In the genomic region with DNA sequence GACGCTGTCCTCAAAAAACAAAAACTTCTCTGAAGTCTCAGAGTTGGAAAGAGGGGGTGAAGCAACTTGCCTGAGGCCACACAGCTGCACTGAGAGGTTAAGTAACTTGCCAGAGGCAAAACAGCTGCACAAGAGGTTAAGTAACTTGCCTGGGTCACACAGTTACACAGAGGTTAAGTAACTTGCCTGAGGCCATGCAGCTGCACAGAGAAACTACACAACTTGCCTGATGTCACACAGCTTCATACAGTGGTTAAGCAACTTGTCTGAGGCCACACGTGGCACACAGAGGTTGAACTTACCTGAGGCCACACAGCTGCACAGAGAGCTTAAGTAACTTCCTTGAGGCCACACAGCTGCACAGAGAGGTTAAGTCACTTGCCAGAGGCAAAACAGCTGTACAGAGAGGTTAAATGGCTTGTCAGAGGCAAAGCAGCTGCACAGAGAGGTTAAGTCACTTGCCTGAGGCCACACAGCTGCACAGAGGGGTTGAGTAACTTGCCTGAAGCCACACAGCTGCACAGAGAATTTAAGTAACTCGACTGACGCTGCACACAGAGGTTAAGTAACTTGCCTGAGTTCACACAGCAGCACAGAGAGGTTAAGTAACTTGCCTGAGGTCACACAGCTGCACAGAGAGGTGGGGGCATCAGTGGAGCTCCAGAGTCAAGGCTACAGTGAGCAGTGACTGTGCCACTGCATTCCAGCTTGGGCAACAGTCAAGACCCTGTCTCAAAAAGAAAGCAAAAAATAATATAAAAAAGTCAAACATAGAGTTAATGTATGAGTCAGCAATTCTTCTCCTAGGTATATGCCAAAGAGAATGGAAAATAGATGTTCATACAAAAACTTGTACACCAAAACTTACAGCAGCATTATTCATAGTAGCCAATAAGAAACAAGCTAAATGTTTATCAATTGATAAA, we compare ENCODE assay signal across 13 cellular contexts. TPM values are rescaled to one million over a fixed set of nuclear protein-coding genes. Genes with fewer than 3 reads are reported as not detected.
DNase-seq lines count a peak whose midpoint lies in the region; ATAC-seq, FAIRE-seq and TF ChIP-seq lines count a peak whose summit lies in the region.
"Had no signal": no experiment of that assay in that cellular context is flagged by ENCODE, and none has a peak within 500 bp of the region (broad histone marks: within the 10 kb centered on the region; RNA-seq: fewer than 3 reads in every experiment).

No MANE protein-coding gene starts in this region.

- H4K5ac ChIP-seq in H1 (ENCODE audit: insufficient read length, low read depth, low read length) = no peak overlapping the region

- H4K8ac ChIP-seq in H1 (ENCODE audit: extremely low read depth, insufficient read depth, low read length) = no peak overlapping the region

- no peaks in the 10 kb centered on the region for H3K9me3 Mint-ChIP-seq in activated naive CD4-positive, alpha-beta T cell treated with anti-CD3 and anti-CD28 coated beads, Interleukin-2, amount 50 U/mL, for 72 hours
- H3K9me3 Mint-ChIP-seq: activated CD4-positive, alpha-beta T cell treated with anti-CD3 and anti-CD28 coated beads, Interleukin-2, amount 10 ng/mL, durations not matched to agents 7 days and 5 days had no signal

- H3K4me3 ChIP-seq in H1 (ENCODE audit: extremely low read depth in 1 of 4, insufficient read depth in 2 of 4, low read depth in 3 of 4, low read length in 4 of 4) = no peak overlapping the region
- H3K4me3 ChIP-seq in spleen = no peak overlapping the region

- no peak overlapping the region for H3K56ac ChIP-seq in H1 (replicated peaks; ENCODE audit: insufficient read length, low read depth, low read length)

- no peak overlapping the region for H2BK5ac ChIP-seq in H1 (ENCODE audit: low read depth, low read length)

- no peaks in the 10 kb centered on the region for H3K23me2 ChIP-seq in H1 (ENCODE audit: low read depth, low read length)

- no peaks in the 10 kb centered on the region for H3K79me2 ChIP-seq in H1 (ENCODE audit: control insufficient read depth in 1 of 2, insufficient read depth in 2 of 2, low read length in 2 of 2)

- H3K36me3 Mint-ChIP-seq in activated naive CD4-positive, alpha-beta T cell treated with anti-CD3 and anti-CD28 coated beads, Interleukin-2, amount 50 U/mL, for 72 hours = no peaks in the 10 kb centered on the region

- no peak overlapping the region for H2BK120ac ChIP-seq in H1 (replicated peaks; ENCODE audit: low read depth, low read length)

- H3K9me3 ChIP-seq in H1 (ENCODE audit: insufficient read depth in 2 of 2, low read depth in 1 of 2, low read length in 1 of 2) (no peaks in the 10 kb centered on the region), spleen (no peaks in the 10 kb centered on the region)

- TF ChIP-seq RAD21 in H1 (IDR thresholded peaks at IDR 0.05 in 1 of 2, conservative IDR thresholded peaks at IDR 0.05 in 1 of 2; ENCODE audit: low read depth in 2 of 2, low read length in 2 of 2) = no peak

- H3K4me1 ChIP-seq in H1 (replicated peaks in 1 of 4; ENCODE audit: control insufficient read depth in 3 of 4, insufficient read depth in 4 of 4, low read length in 3 of 4) (peaks cover 0 to 6% (median 0%) of the 10 kb centered on the region in 4 experiments; a peak in 1 of 7 replicates), spleen (peaks cover 0 to 15% (median 6%) of the 10 kb centered on the region in 6 donors)

- no peak overlapping the region for H3K18ac ChIP-seq in H1 (ENCODE audit: extremely low read depth, low read length)

- TF ChIP-seq CTCF in H1 (IDR thresholded peaks at IDR 0.05; ENCODE audit: control extremely low read depth in 1 of 3, insufficient read depth in 1 of 3, low read depth in 1 of 3, low read length in 3 of 3) (no peak), spleen (IDR thresholded peaks at IDR 0.05 in 8 of 11, conservative IDR thresholded peaks at IDR 0.05 in 3 of 11) (no peak)

- H2BK15ac ChIP-seq in H1 (ENCODE audit: low read length) = peak overlapping the region; percentile 53; the same call in 1 of the 2 replicates

- ATAC-seq in activated naive CD4-positive, alpha-beta T cell treated with anti-CD3 and anti-CD28 coated beads, Interleukin-2, amount 50 U/mL, for 72 hours = peak; percentile 24 to 67

- 73% methylated on average over 4 of the region's 4 CpGs; no CpG with 5 or more reads in 1 of the 2 experiments for WGBS in H1 (ENCODE audit: extremely low coverage in 1 of 2, insufficient coverage in 1 of 2, insufficient read length in 1 of 2, insufficient replicate concordance in 2 of 2, low coverage in 1 of 2, low lambda C conversion rate in 2 of 2, missing lambda C conversion rate in 1 of 2), 2 experiments
- WGBS in spleen, 5 donors = 52 to 85% (median 63%) methylated on average over 4 of the region's 4 CpGs

- intact Hi-C loops in spleen (cut with DNase I; ENCODE audit: low total_unique reads) = no loop called here

- H3K4ac ChIP-seq in H1 (replicated peaks; ENCODE audit: insufficient read length, low read depth, low read length) = no peak overlapping the region

- CTCF ChIA-PET in H1 (lab: Charles Lee; ENCODE audit: partially characterized antibody) = interaction anchor here (1.3 to 7.0 kb wide), 3 partner anchors 9 to 259 kb away, joined by 4 to 42 read pairs (median 31); a partner anchor contains a TSS

- H3K27ac ChIP-seq in H1 (ENCODE audit: low read depth, low read length) (no peak overlapping the region), spleen (no peak overlapping the region)

- H2AFZ ChIP-seq in H1 (ENCODE audit: low read length) = no peak overlapping the region

- no peak overlapping the region for H4K91ac ChIP-seq in H1 (replicated peaks; ENCODE audit: insufficient read length, low read length)

- no peaks in the 10 kb centered on the region for H3K79me1 ChIP-seq in H1 (ENCODE audit: low read depth, low read length)

- no peak overlapping the region for H2AK5ac ChIP-seq in H1 (ENCODE audit: low read depth, low read length)

- no peak overlapping the region for H3K4me2 ChIP-seq in H1 (ENCODE audit: insufficient read depth in 1 of 2, low read depth in 2 of 2, low read length in 2 of 2)

- no peaks in the 10 kb centered on the region for H3K27me3 ChIP-seq in H1 (replicated peaks in 1 of 4; ENCODE audit: control insufficient read depth in 3 of 4, extremely low read depth in 1 of 4, insufficient read depth in 3 of 4, low read length in 3 of 4)
- no peaks in the 10 kb centered on the region for H3K27me3 ChIP-seq in spleen (replicated peaks in 1 of 7)

- H3K14ac ChIP-seq in H1 (ENCODE audit: insufficient read length) = no peak overlapping the region

- H3K36me3 ChIP-seq in H1 (ENCODE audit: control insufficient read depth in 2 of 4, insufficient read depth in 4 of 4, low read length in 3 of 4) (no peaks in the 10 kb centered on the region), spleen (no peaks in the 10 kb centered on the region)

- POLR2A ChIA-PET in H1 (lab: Charles Lee; ENCODE audit: partially characterized antibody) = interaction anchor here (0.9 to 1.8 kb wide), 2 partner anchors 9 to 12 kb away, joined by 3 to 10 read pairs; a partner anchor contains a TSS

- no peak overlapping the region for H3K23ac ChIP-seq in H1 (ENCODE audit: insufficient read length)

- peak overlapping the region; percentile 15 to 54 for H3K27ac Mint-ChIP-seq in activated naive CD4-positive, alpha-beta T cell treated with anti-CD3 and anti-CD28 coated beads, Interleukin-2, amount 50 U/mL, for 72 hours
- H3K27ac Mint-ChIP-seq: activated CD4-positive, alpha-beta T cell treated with anti-CD3 and anti-CD28 coated beads, Interleukin-2, amount 10 ng/mL, durations not matched to agents 7 days and 5 days had no signal

- no peak overlapping the region for H3K9ac ChIP-seq in H1 (replicated peaks in 1 of 4; ENCODE audit: extremely low read depth in 1 of 4, low read depth in 3 of 4, low read length in 3 of 4)

- TF ChIP-seq EP300 in H1 (IDR thresholded peaks at IDR 0.05; ENCODE audit: borderline replicate concordance in 1 of 2, low read depth in 2 of 2, low read length in 2 of 2) = no peak

- TF ChIP-seq POLR2A in H1 (IDR thresholded peaks at IDR 0.05; ENCODE audit: control extremely low read depth in 1 of 2, low read depth in 2 of 2, low read length in 2 of 2) = no peak
- no peak for TF ChIP-seq POLR2A in spleen (IDR thresholded peaks at IDR 0.05)

- no peaks in the 10 kb centered on the region for H4K20me1 ChIP-seq in H1 (replicated peaks in 1 of 2; ENCODE audit: control insufficient read depth in 1 of 2, insufficient read depth in 2 of 2, low read length in 2 of 2)

- H2BK12ac ChIP-seq in H1 (ENCODE audit: low read depth, low read length) = no peak overlapping the region

- no peak for DNase-seq in activated naive CD4-positive, alpha-beta T cell treated with anti-CD3 and anti-CD28 coated beads, Interleukin-2, amount 50 U/mL, for 72 hours (ENCODE audit: low spot score in 2 of 2)
- DNase-seq in activated naive CD4-positive, alpha-beta T cell (lab: John Stamatoyannopoulos, UW) = no peak
- DNase-seq in NOMO-1 treated with DMSO at 0.1 percent for 48 hours (lab: John Stamatoyannopoulos, UW; ENCODE audit: unreplicated experiment) = peak; percentile 41
- no peak for DNase-seq in H1 (ENCODE audit: low read depth in 1 of 2, low spot score in 2 of 2)
- peak; percentile 9 for DNase-seq in spleen
- no peak for DNase-seq in T1000 (lab: John Stamatoyannopoulos, UW)
- DNase-seq in NCI-H69 (lab: John Stamatoyannopoulos, UW) = no peak
- DNase-seq in nucleus accumbens (lab: John Stamatoyannopoulos, UW) = no peak
- DNase-seq: activated CD4-positive, alpha-beta T cell treated with anti-CD3 and anti-CD28 coated beads, Interleukin-2, amount 10 ng/mL, durations not matched to agents 7 days and 5 days; head of caudate nucleus; kidney; NCI-H1048 had no signal

- no peak overlapping the region for H2BK20ac ChIP-seq in H1 (ENCODE audit: low read length)

- FAIRE-seq in H1 (lab: Jason Lieb, UNC) = no peak
- FAIRE-seq: endometrium, kidney had no signal

TF ChIP-seq in H1, 55 proteins besides CTCF, POLR2A, EP300 and RAD21 (continues in another document):
- TF ChIP-seq KDM1A (IDR thresholded peaks at IDR 0.05; ENCODE audit: borderline replicate concordance, low read length) = peak; percentile 97
- peak; percentile 67; the same call in 1 of the 2 replicates for TF ChIP-seq MAFK (IDR thresholded peaks at IDR 0.05; ENCODE audit: low read depth, low read length)
- TF ChIP-seq CBX8 (IDR thresholded peaks at IDR 0.05; ENCODE audit: borderline replicate concordance, low read depth, low read length) = no peak
- no peak for TF ChIP-seq SP1 (IDR thresholded peaks at IDR 0.05; ENCODE audit: low read depth, low read length)

RNA-seq across cellular contexts. Expression of a gene that starts 12.0 kb away (rescaled TPM):
- 10 to 100 TPM; 49.7 to 74.2 TPM for total RNA-seq in activated naive CD4-positive, alpha-beta T cell treated with anti-CD3 and anti-CD28 coated beads, Interleukin-2, amount 50 U/mL, for 72 hours
- 28.9 and 32.8 TPM in 2 replicates for total RNA-seq in H1 (2021; fragmentation: NEBNext Ultra II Directional; extraction: Animal tissue kit (Norgen Biotek cat#: 25700))
- polyA plus RNA-seq in H1 (2011; rRNA removed) (27.5 and 35.1 TPM in 2 replicates), spleen (10 to 100 TPM; 18.8 to 31.9 (median 25.0) TPM)
- polyA plus RNA-seq in H1 (2011; cell fraction: cytosol; rRNA removed) = 33.2 TPM
- polyA plus RNA-seq in H1 (2011; cell fraction: nucleus; rRNA removed) = 74.1 TPM
- polyA plus RNA-seq in H1 (2012, experiment 1 of 2) = 17.7 to 25.6 TPM (median 24.2 TPM) in 4 replicates
- polyA plus RNA-seq in H1 (2012, experiment 2 of 2) = 11.8 TPM
- polyA plus RNA-seq in H1 (2013, experiment 1 of 2) = 16.7 TPM
- 17.5 TPM for polyA plus RNA-seq in H1 (2013, experiment 2 of 2)
- polyA minus RNA-seq in H1 (2011; rRNA and poly(A)+ RNA removed) = 36.4 and 37.2 TPM in 2 replicates
- polyA minus RNA-seq in H1 (2011; cell fraction: cytosol; rRNA and poly(A)+ RNA removed) = 21.8 TPM
- polyA minus RNA-seq in H1 (2011; cell fraction: nucleus; rRNA and poly(A)+ RNA removed) = 78.1 TPM
- total RNA-seq in spleen = 10 to 100 TPM; 39.6 to 52.8 (median 49.2) TPM

Comparison
In these comparisons a context has a peak if more than half of its experiments do, and no peak if none do; other contexts are left out.
1. DNase-seq: peak in NOMO-1 treated with DMSO at 0.1 percent for 48 hours (single experiment) and spleen (single experiment); none in activated naive CD4-positive, alpha-beta T cell treated with anti-CD3 and anti-CD28 coated beads, Interleukin-2, amount 50 U/mL, for 72 hours (0 of 2), activated naive CD4-positive, alpha-beta T cell (0 of 4), H1 (0 of 2), T1000 (single experiment), NCI-H69 (single experiment) and nucleus accumbens (0 of 56).